In genomic region chr10:89838002-89838615, GRCh38 we compare ENCODE assay signal across 8 cellular contexts.
DNase-seq lines count a peak whose midpoint lies in the region; ATAC-seq and TF ChIP-seq lines count a peak whose summit lies in the region.

No MANE protein-coding gene starts in this region.

- POLR2A ChIA-PET in CD8-positive, alpha-beta T cell (lab: Charles Lee): no interaction called here

- H3K9me3 ChIP-seq in CD8-positive, alpha-beta T cell (ENCODE audit: low read length): no peaks in the 10 kb centered on the region
- peaks cover 0 to 4% (median 0%) of the 10 kb centered on the region in 4 donors for H3K9me3 ChIP-seq in esophagus muscularis mucosa
- H3K9me3 ChIP-seq in prostate gland: no peaks in the 10 kb centered on the region

- H3K36me3 Mint-ChIP-seq in CD8-positive, alpha-beta T cell: no peaks in the 10 kb centered on the region
- H3K36me3 Mint-ChIP-seq in mesothelial cell of epicardium: peaks cover 1% of the 10 kb centered on the region

- H3K27ac ChIP-seq in CD8-positive, alpha-beta T cell (ENCODE audit: low read depth, low read length): peak overlapping the region; percentile 22
- H3K27ac ChIP-seq in esophagus muscularis mucosa (replicated peaks in 1 of 4) (peak overlapping the region; percentile 2 to 68 (median 57)), prostate gland (peak overlapping the region; percentile 73 to 75)

- H3K9me3 Mint-ChIP-seq in CD8-positive, alpha-beta T cell: no peaks in the 10 kb centered on the region
- peaks cover 19% of the 10 kb centered on the region for H3K9me3 Mint-ChIP-seq in mesothelial cell of epicardium

- intact Hi-C loops in CD8-positive, alpha-beta T cell (cut with DNase I, micrococcal nuclease): no loop called here
- intact Hi-C loops in esophagus muscularis mucosa (cut with DNase I) (no loop called here), prostate gland (cut with DNase I) (no loop called here)

- ATAC-seq in CD8-positive, alpha-beta T cell: no peak
- ATAC-seq in GM21390 (IDR thresholded peaks at IDR 0.05; ENCODE audit: unreplicated experiment): no peak

- H3K27me3 Mint-ChIP-seq in CD8-positive, alpha-beta T cell (ENCODE audit: low read depth): no peaks in the 10 kb centered on the region
- H3K27me3 Mint-ChIP-seq in mesothelial cell of epicardium (ENCODE audit: low read depth): no peaks in the 10 kb centered on the region

- TF ChIP-seq EP300 in esophagus muscularis mucosa (IDR thresholded peaks at IDR 0.05): no peak

- TF ChIP-seq CTCF in CD8-positive, alpha-beta T cell (IDR thresholded peaks at IDR 0.05): no peak
- no peak for TF ChIP-seq CTCF in esophagus muscularis mucosa (IDR thresholded peaks at IDR 0.05)
- no peak for TF ChIP-seq CTCF in prostate gland (IDR thresholded peaks at IDR 0.05)
- no peak for TF ChIP-seq CTCF in mesothelial cell of epicardium (IDR thresholded peaks at IDR 0.05; ENCODE audit: unreplicated experiment)

- H3K4me3 Mint-ChIP-seq in CD8-positive, alpha-beta T cell: peak overlapping the region; percentile 86
- no peak overlapping the region for H3K4me3 Mint-ChIP-seq in mesothelial cell of epicardium

- peak overlapping the region; percentile 78 for H3K4me3 ChIP-seq in CD8-positive, alpha-beta T cell (ENCODE audit: low read depth, low read length)
- H3K4me3 ChIP-seq in esophagus muscularis mucosa (peak overlapping the region; percentile 61 to 65 (median 62)), prostate gland (peak overlapping the region; percentile 55 to 57)

- H3K27me3 ChIP-seq in CD8-positive, alpha-beta T cell (ENCODE audit: insufficient read depth, low read length): no peaks in the 10 kb centered on the region
- H3K27me3 ChIP-seq in esophagus muscularis mucosa (no peaks in the 10 kb centered on the region), prostate gland (replicated peaks; ENCODE audit: insufficient read depth) (no peaks in the 10 kb centered on the region)

- no peaks in the 10 kb centered on the region for H3K36me3 ChIP-seq in CD8-positive, alpha-beta T cell (ENCODE audit: insufficient read depth, low read length)
- no peaks in the 10 kb centered on the region for H3K36me3 ChIP-seq in esophagus muscularis mucosa
- no peaks in the 10 kb centered on the region for H3K36me3 ChIP-seq in prostate gland

- H3K27ac Mint-ChIP-seq in CD8-positive, alpha-beta T cell: no peak overlapping the region
- H3K27ac Mint-ChIP-seq in mesothelial cell of epicardium: no peak overlapping the region

- peaks cover 12% of the 10 kb centered on the region for H3K4me1 Mint-ChIP-seq in CD8-positive, alpha-beta T cell (ENCODE audit: low read depth)
- no peaks in the 10 kb centered on the region for H3K4me1 Mint-ChIP-seq in mesothelial cell of epicardium

- 56% methylated on average over 11 of the region's 27 CpGs for WGBS in esophagus muscularis mucosa
- WGBS in prostate gland: 45% methylated on average over 26 of the region's 27 CpGs

- H3K4me1 ChIP-seq in CD8-positive, alpha-beta T cell (ENCODE audit: insufficient read depth, low read length): peaks cover 8% of the 10 kb centered on the region
- H3K4me1 ChIP-seq in esophagus muscularis mucosa (peaks cover 0 to 24% (median 18%) of the 10 kb centered on the region in 4 donors), prostate gland (replicated peaks) (no peaks in the 10 kb centered on the region)

- TF ChIP-seq POLR2A in esophagus muscularis mucosa (IDR thresholded peaks at IDR 0.05; ENCODE audit: low read depth) (no peak), prostate gland (IDR thresholded peaks at IDR 0.05) (no peak)

- DNase-seq in CD8-positive, alpha-beta T cell: no peak
- peak; percentile 72 for DNase-seq in NCI-H146 (lab: John Stamatoyannopoulos, UW)
- peak; percentile 86 for DNase-seq in esophagus muscularis mucosa (ENCODE audit: extremely low spot score)
- DNase-seq in prostate gland (ENCODE audit: low spot score): peak; percentile 5
- no peak for DNase-seq in mesothelial cell of epicardium (ENCODE audit: low spot score in 2 of 2, unreplicated experiment in 2 of 2)
- DNase-seq in NCI-H524 treated with DMSO at 0.1 percent for 48 hours (lab: John Stamatoyannopoulos, UW): no peak
- no peak for DNase-seq in NCI-H510A treated with DMSO at 0.1 percent for 48 hours (lab: John Stamatoyannopoulos, UW)

- CTCF ChIA-PET in CD8-positive, alpha-beta T cell (lab: Charles Lee): no interaction called here

Comparison
In these comparisons a context has a peak if more than half of its experiments do, and no peak if none do; other contexts are left out.
1. DNase-seq: peak in NCI-H146 (single experiment), esophagus muscularis mucosa (single experiment) and prostate gland (single experiment); none in CD8-positive, alpha-beta T cell (0 of 7), mesothelial cell of epicardium (0 of 2), NCI-H524 treated with DMSO at 0.1 percent for 48 hours (single experiment) and NCI-H510A treated with DMSO at 0.1 percent for 48 hours (single experiment).
2. H3K27ac ChIP-seq: peak in every context shown above with its lines; median percentile 74 in prostate gland; 57 in esophagus muscularis mucosa; 22 in CD8-positive, alpha-beta T cell.
3. Peak in every context shown above with its lines, with median percentiles within 50 percentile points of each other: H3K4me3 ChIP-seq.